Comparison of ENCODE assay signal across 9 cellular contexts in the genomic region with DNA sequence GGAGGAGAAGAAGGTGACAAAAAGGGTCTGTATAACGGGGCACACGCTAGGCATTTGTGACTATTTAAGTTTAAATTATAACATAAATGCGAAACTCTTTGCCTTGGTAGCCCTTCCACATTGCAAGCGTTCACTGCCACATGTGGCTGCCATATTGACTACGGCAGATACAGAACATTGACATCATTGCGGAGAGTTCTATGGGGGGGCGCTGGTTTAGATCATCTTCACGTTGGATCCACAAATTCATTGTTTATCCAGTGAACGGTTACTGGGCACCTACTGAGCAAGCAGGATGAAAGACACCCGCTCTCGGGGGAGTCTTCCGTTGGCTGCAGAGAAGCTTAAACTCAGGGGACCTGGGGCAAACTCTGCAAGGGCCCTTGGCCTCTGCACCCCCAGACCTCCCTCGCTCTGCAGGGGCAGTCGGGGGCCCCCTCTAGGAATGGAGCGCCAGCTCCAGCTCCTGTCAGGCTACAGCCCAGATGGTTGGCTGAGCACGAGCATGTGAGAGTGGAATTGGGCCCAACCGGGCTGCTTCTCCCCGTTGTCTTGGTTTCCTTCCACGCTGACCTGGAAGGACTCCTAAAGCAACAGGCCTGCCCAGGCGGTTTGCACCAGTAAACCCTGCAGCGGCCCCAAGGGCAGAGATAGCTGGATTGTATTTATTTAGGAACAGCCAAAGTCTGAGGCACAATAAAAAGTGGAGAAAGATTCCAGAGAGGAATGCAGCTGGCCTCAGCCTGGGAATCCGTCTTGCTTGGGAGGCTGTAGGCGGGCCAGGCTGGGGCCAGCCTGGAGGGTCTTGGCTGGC.
DNase-seq lines count a peak whose midpoint lies in the region; ATAC-seq and TF ChIP-seq lines count a peak whose summit lies in the region.
"Had no signal": no experiment of that assay in that cellular context is flagged by ENCODE, and none has a peak within 500 bp of the region (broad histone marks: within the 10 kb centered on the region; RNA-seq: fewer than 3 reads in every experiment).

No MANE protein-coding gene starts in this region.

- peaks cover 6 to 12% of the 10 kb centered on the region in 2 donors for H3K4me1 Mint-ChIP-seq in effector memory CD8-positive, alpha-beta T cell (ENCODE audit: low read depth in 2 of 2)

- H3K9me3 ChIP-seq in stomach smooth muscle (ENCODE audit: control insufficient read depth in 2 of 2, low read length in 2 of 2): no peaks in the 10 kb centered on the region

- H3K27me3 Mint-ChIP-seq in effector memory CD8-positive, alpha-beta T cell: peaks cover 12 to 34% of the 10 kb centered on the region in 2 donors

- H3K9me3 Mint-ChIP-seq in effector memory CD8-positive, alpha-beta T cell: no peaks in the 10 kb centered on the region

- peaks cover 37% of the 10 kb centered on the region for H3K4me1 ChIP-seq in stomach smooth muscle (ENCODE audit: control insufficient read depth, insufficient read depth, low read length)

- no peak overlapping the region for H3K4me3 ChIP-seq in cardiac fibroblast (replicated peaks in 1 of 2; ENCODE audit: low read depth in 2 of 2, low read length in 2 of 2)
- H3K4me3 ChIP-seq in stomach smooth muscle (ENCODE audit: low read length in 2 of 2): peak overlapping the region in 1 of 2 donors; percentile 22

- H3K36me3 Mint-ChIP-seq in effector memory CD8-positive, alpha-beta T cell (ENCODE audit: insufficient read depth): no peaks in the 10 kb centered on the region

- H3K27ac ChIP-seq in stomach smooth muscle (ENCODE audit: low read length): peak overlapping the region; percentile 41

- ATAC-seq in HG02870 (IDR thresholded peaks at IDR 0.05; ENCODE audit: unreplicated experiment) (no peak), GM18519 (IDR thresholded peaks at IDR 0.05; ENCODE audit: low FRiP score, unreplicated experiment) (no peak), GM18511 (IDR thresholded peaks at IDR 0.05; ENCODE audit: unreplicated experiment) (no peak)
- no peak for ATAC-seq in effector memory CD8-positive, alpha-beta T cell (replicated peaks)

- DNase-seq in GM04504 (ENCODE audit: low read depth) (peak; percentile 55), cardiac fibroblast (ENCODE audit: low read depth in 2 of 2) (peak; percentile 56 to 96), left kidney (ENCODE audit: low read depth, low spot score) (peak; percentile 89)
- DNase-seq in effector memory CD8-positive, alpha-beta T cell: no peak
- DNase-seq: NCI-H1092 had no signal

- TF ChIP-seq CTCF in cardiac fibroblast (IDR thresholded peaks at IDR 0.05; ENCODE audit: low read depth, low read length): no peak

- no peaks in the 10 kb centered on the region for H3K27me3 ChIP-seq in stomach smooth muscle (ENCODE audit: control insufficient read depth in 1 of 2, insufficient read depth in 2 of 2, low read length in 2 of 2)

- H3K4me3 Mint-ChIP-seq in effector memory CD8-positive, alpha-beta T cell: no peak overlapping the region

- no peaks in the 10 kb centered on the region for H3K36me3 ChIP-seq in stomach smooth muscle (ENCODE audit: control insufficient read depth in 2 of 2, insufficient read depth in 2 of 2, low read length in 2 of 2)

- H3K27ac Mint-ChIP-seq in effector memory CD8-positive, alpha-beta T cell: no peak overlapping the region

- no peak overlapping the region for H3K9ac ChIP-seq in stomach smooth muscle (ENCODE audit: low read length in 2 of 2)

Comparison
In these comparisons a context has a peak if more than half of its experiments do, and no peak if none do; other contexts are left out.
1. DNase-seq: peak in GM04504 (single experiment), cardiac fibroblast (2 of 2) and left kidney (single experiment); none in effector memory CD8-positive, alpha-beta T cell (0 of 3).